ENCODE assay signal across 21 cellular contexts in genomic region chr6:87903299-87903698, GRCh38.
A peak's percentile ranks its signal among the peaks of the same experiment; 100 is the strongest.
DNase-seq lines count a peak whose midpoint lies in the region; ATAC-seq, FAIRE-seq and TF ChIP-seq lines count a peak whose summit lies in the region.
"Had no signal": no experiment of that assay in that cellular context is flagged by ENCODE, and none has a peak within 500 bp of the region (broad histone marks: within the 10 kb centered on the region; RNA-seq: fewer than 3 reads in every experiment).

No MANE protein-coding gene starts in this region.

- no peaks in the 10 kb centered on the region for H3K9me3 Mint-ChIP-seq in nephron
- H3K9me3 Mint-ChIP-seq in stimulated activated naive B cell treated with anti-CD40 and anti-IgM and Interleukin-4, amounts not matched to agents 10 μg/mL and 1 μg/mL and 100 μg/mL, for 72 hours = peaks cover 0 to 2% of the 10 kb centered on the region in 2 donors

- TF ChIP-seq CTCF in K562 (IDR thresholded peaks at IDR 0.05 in 2 of 3, conservative IDR thresholded peaks at IDR 0.05 in 1 of 3; ENCODE audit: insufficient read depth in 2 of 3, low read depth in 1 of 3, low read length in 3 of 3) = no peak
- no peak for TF ChIP-seq CTCF in nephron (IDR thresholded peaks at IDR 0.05; ENCODE audit: unreplicated experiment in 3 of 3)

- H3K27ac Mint-ChIP-seq in nephron = peak overlapping the region in 2 of 3 experiments; percentile 70 to 74
- peak overlapping the region; percentile 15 for H3K27ac Mint-ChIP-seq in stimulated activated naive B cell treated with anti-CD40 and anti-IgM and Interleukin-4, amounts not matched to agents 10 μg/mL and 1 μg/mL and 100 μg/mL, for 72 hours

- H3K27me3 ChIP-seq in K562 (ENCODE audit: control insufficient read depth in 2 of 2, insufficient read depth in 2 of 2, low read length in 2 of 2) = no peaks in the 10 kb centered on the region

- 12% methylated on average over 11 of the region's 11 CpGs for WGBS in K562 (ENCODE audit: insufficient coverage, low coverage, missing lambda C conversion rate)

- H3K36me3 Mint-ChIP-seq in nephron (ENCODE audit: low read depth) = no peaks in the 10 kb centered on the region
- peaks cover 0 to 4% of the 10 kb centered on the region in 2 donors for H3K36me3 Mint-ChIP-seq in stimulated activated naive B cell treated with anti-CD40 and anti-IgM and Interleukin-4, amounts not matched to agents 10 μg/mL and 1 μg/mL and 100 μg/mL, for 72 hours

- FAIRE-seq in K562 (lab: Jason Lieb, UNC) = no peak
- FAIRE-seq: G401.6 had no signal

- no peak overlapping the region for H3K4me3 Mint-ChIP-seq in nephron
- no peak overlapping the region for H3K4me3 Mint-ChIP-seq in stimulated activated naive B cell treated with anti-CD40 and anti-IgM and Interleukin-4, amounts not matched to agents 10 μg/mL and 1 μg/mL and 100 μg/mL, for 72 hours

- CTCF ChIA-PET in K562 (lab: Yijun Ruan, JAX; ENCODE audit: low intra/inter-chr PET ratio) = no interaction called here

- H3K4me2 ChIP-seq in K562 (ENCODE audit: insufficient read depth, low read length) = no peak overlapping the region
- H3K4me2 ChIP-seq: SK-N-SH had no signal

- no peak overlapping the region for H3K27ac ChIP-seq in K562 (ENCODE audit: extremely low read depth, low read depth, low read length)
- H3K27ac ChIP-seq: 22Rv1, C4-2B, KMS-11 had no signal

- H3K4me3 ChIP-seq in K562 = no peak overlapping the region

- no peak for TF ChIP-seq POLR2A in K562 (conservative IDR thresholded peaks at IDR 0.05)

- H3K79me2 ChIP-seq in K562 (ENCODE audit: control insufficient read depth, insufficient read depth, low read length) = no peaks in the 10 kb centered on the region

- no peak for ATAC-seq in K562
- ATAC-seq in stimulated activated naive B cell treated with anti-CD40 and anti-IgM and Interleukin-4, amounts not matched to agents 10 μg/mL and 1 μg/mL and 100 μg/mL, for 72 hours (replicated peaks) = no peak
- no peak for ATAC-seq in HG03432 (IDR thresholded peaks at IDR 0.05; ENCODE audit: unreplicated experiment)

- no peaks in the 10 kb centered on the region for H3K4me1 ChIP-seq in K562 (replicated peaks in 1 of 2; ENCODE audit: control insufficient read depth in 2 of 2, insufficient read depth in 2 of 2, low read length in 2 of 2)

- H3K9ac ChIP-seq in K562 (ENCODE audit: insufficient read depth in 1 of 2, low read depth in 2 of 2, low read length in 2 of 2) = no peak overlapping the region
- H3K9ac ChIP-seq: KMS-11, SK-N-SH had no signal

- no peaks in the 10 kb centered on the region for H4K20me1 ChIP-seq in K562 (replicated peaks; ENCODE audit: control insufficient read depth, insufficient read depth, low read length)

- TF ChIP-seq EP300 in K562 (IDR thresholded peaks at IDR 0.05; ENCODE audit: low read length) = no peak

- intact Hi-C loops in K562 (cut with micrococcal nuclease) = no loop called here

- in situ Hi-C loops in K562 (cut with MboI) = no loop called here

- no peak for TF ChIP-seq RAD21 in K562 (CRISPR knock-in tag; conservative IDR thresholded peaks at IDR 0.05 in 1 of 2, IDR thresholded peaks at IDR 0.05 in 1 of 2)

- H3K36me3 ChIP-seq in K562 (ENCODE audit: control insufficient read depth, insufficient read depth, low read length) = no peaks in the 10 kb centered on the region

- POLR2A ChIA-PET in K562 (lab: Yijun Ruan, JAX) = no interaction called here

- H3K27me3 Mint-ChIP-seq in nephron (ENCODE audit: low read depth) = peaks cover 5% of the 10 kb centered on the region
- peaks cover 0 to 4% of the 10 kb centered on the region in 2 donors for H3K27me3 Mint-ChIP-seq in stimulated activated naive B cell treated with anti-CD40 and anti-IgM and Interleukin-4, amounts not matched to agents 10 μg/mL and 1 μg/mL and 100 μg/mL, for 72 hours

- no peak overlapping the region for H2AFZ ChIP-seq in K562 (ENCODE audit: low read depth, low read length)

- no peaks in the 10 kb centered on the region for H3K9me3 ChIP-seq in K562 (replicated peaks; ENCODE audit: control insufficient read depth, insufficient read depth, low read depth, low read length)
- H3K9me3 ChIP-seq: SK-N-SH had no signal

- H3K4me1 Mint-ChIP-seq in nephron = peaks cover 60% of the 10 kb centered on the region
- H3K4me1 Mint-ChIP-seq in stimulated activated naive B cell treated with anti-CD40 and anti-IgM and Interleukin-4, amounts not matched to agents 10 μg/mL and 1 μg/mL and 100 μg/mL, for 72 hours = peaks cover 25 to 60% of the 10 kb centered on the region in 2 donors

- no TSS peak for BruUV-seq in K562 (replicated peaks; lab: Mats Ljungman, UMichigan)

- DNase-seq in NCI-H748 (lab: John Stamatoyannopoulos, UW; ENCODE audit: unreplicated experiment) (peak; percentile 19), NCI-H748 treated with DMSO at 0.1 percent for 48 hours (lab: John Stamatoyannopoulos, UW) (no peak), K562 (ENCODE audit: extremely low read depth in 1 of 4, low spot score in 3 of 4) (no peak), CD1c-positive myeloid dendritic cell (ENCODE audit: extremely low spot score) (no peak)
- DNase-seq in stimulated activated naive B cell treated with anti-CD40 and anti-IgM and Interleukin-4, amounts not matched to agents 10 μg/mL and 1 μg/mL and 100 μg/mL, for 72 hours = no peak
- no peak for DNase-seq in activated CD4-positive, alpha-beta T cell treated with anti-CD3 and anti-CD28 coated beads, Interleukin-2, amount 50 U/mL, for 48 hours
- DNase-seq: AML-193, DND-41, NCI-H1417 treated with DMSO at 0.1 percent for 48 hours, NCI-H187 treated with DMSO at 0.1 percent for 48 hours, NCI-H446, NCI-H526 treated with DMSO at 0.1 percent for 48 hours, OCI-M1, SHP77, SK-N-SH had no signal

- H3K9me1 ChIP-seq in K562 (ENCODE audit: control insufficient read depth, insufficient read depth, low read length) = no peaks in the 10 kb centered on the region

TF ChIP-seq in K562, 482 proteins besides CTCF, POLR2A, EP300 and RAD21:
- TF ChIP-seq HDAC6 (IDR thresholded peaks at IDR 0.05; ENCODE audit: low read depth, low read length) (no peak), RFX1 (IDR thresholded peaks at IDR 0.05) (peak; percentile 56)
